ENCODE assay signal across 25 cellular contexts in genomic region chr19:51256053-51256682, GRCh38. TPM values are rescaled to one million over a fixed set of nuclear protein-coding genes. Genes with fewer than 3 reads are reported as not detected.
"Had no signal": no experiment of that assay in that cellular context is flagged by ENCODE, and none has a peak within 500 bp of the region (broad histone marks: within the 10 kb centered on the region; RNA-seq: fewer than 3 reads in every experiment).

No MANE protein-coding gene starts in this region.

- H3K27ac Mint-ChIP-seq: activated naive CD4-positive, alpha-beta T cell treated with anti-CD3 and anti-CD28 coated beads for 36 hours; mesothelial cell of epicardium; nephron progenitor cell had no signal

- H3K4me3 Mint-ChIP-seq: activated naive CD4-positive, alpha-beta T cell treated with anti-CD3 and anti-CD28 coated beads for 36 hours; mesothelial cell of epicardium; nephron progenitor cell had no signal

- H3K4me1 ChIP-seq: gastroesophageal sphincter, suprapubic skin, transverse colon, vagina had no signal

- H3K4me3 ChIP-seq: gastroesophageal sphincter, heart right ventricle, left lung, suprapubic skin, transverse colon, vagina had no signal

- H3K36me3 ChIP-seq: gastroesophageal sphincter, heart right ventricle, left lung, suprapubic skin, transverse colon, vagina had no signal

- H3K4me1 Mint-ChIP-seq: mesothelial cell of epicardium had no signal

- ATAC-seq: esophagus mucosa, gastroesophageal sphincter, heart right ventricle, left lung had no signal

- H3K9me3 Mint-ChIP-seq: activated naive CD4-positive, alpha-beta T cell treated with anti-CD3 and anti-CD28 coated beads for 36 hours; mesothelial cell of epicardium had no signal

- H3K9me3 ChIP-seq: heart right ventricle, left lung, suprapubic skin, transverse colon, vagina had no signal

- H3K27ac ChIP-seq: gastroesophageal sphincter, heart right ventricle, left lung, suprapubic skin, transverse colon, vagina had no signal

- H3K27me3 ChIP-seq: transverse colon, vagina had no signal

- DNase-seq: activated CD4-positive, alpha-beta T cell treated with anti-CD3 and anti-CD28 coated beads, Interleukin-2, amount 50 U/mL, for 4 hours; activated CD8-positive, alpha-beta memory T cell treated with anti-CD3 and anti-CD28 coated beads, Interleukin-2, amount 50 U/mL, for 4 hours; activated naive CD4-positive, alpha-beta T cell treated with anti-CD3 and anti-CD28 coated beads for 36 hours; amniotic stem cell; effector CD4-positive, alpha-beta T cell; heart right ventricle; left lung; nephron progenitor cell; occipital lobe; retina; stimulated activated CD4-positive, alpha-beta T cell treated with anti-CD3 and anti-CD28 coated beads, Interleukin-12 subunit alpha, Interleukin-12 subunit beta, amount 100 ng/mL, for 4 hours; stimulated activated CD4-positive, alpha-beta T cell treated with anti-CD3 and anti-CD28 coated beads, Interleukin-1b, Interleukin-23, amount 100 ng/mL, for 48 hours; stimulated activated CD8-positive, alpha-beta memory T cell treated with anti-CD3 and anti-CD28 coated beads, Interleukin-4, amount 100 ng/mL, for 48 hours; stimulated activated naive CD4-positive, alpha-beta T cell treated with Interleukin-2 at 50 U/mL for 16 hours; transverse colon had no signal

- H3K36me3 Mint-ChIP-seq: mesothelial cell of epicardium had no signal

RNA-seq across cellular contexts. Expression of gene SIGLECL1, which starts 5.3 kb away (rescaled TPM):
- total RNA-seq: activated naive CD4-positive, alpha-beta T cell treated with anti-CD3 and anti-CD28 coated beads for 36 hours; cerebellum; esophagus mucosa; gastroesophageal sphincter; heart right ventricle; left lung; lung microvascular endothelial cell; mesothelial cell of epicardium; occipital lobe; posterior vena cava; SK-MEL-5; suprapubic skin; transverse colon; vagina had no signal
- polyA plus RNA-seq: heart right ventricle had no signal

RNA-seq across cellular contexts. Expression of gene CD33, which starts 31.3 kb away (rescaled TPM):
- total RNA-seq: kidney epithelial cell, lung microvascular endothelial cell, mesothelial cell of epicardium had no signal

RNA-seq across cellular contexts. Expression of gene IGLON5, which starts 55.3 kb away (rescaled TPM):
- total RNA-seq: activated naive CD4-positive, alpha-beta T cell treated with anti-CD3 and anti-CD28 coated beads for 36 hours; esophagus mucosa; gastroesophageal sphincter; left lung; lung microvascular endothelial cell; SK-MEL-5; vagina had no signal
